Comparison of ENCODE assay signal across 28 cellular contexts in genomic region chr11:46421257-46421880, GRCh38. TPM values are rescaled to one million over a fixed set of nuclear protein-coding genes. Genes with fewer than 3 reads are reported as not detected.
DNase-seq lines count a peak whose midpoint lies in the region; FAIRE-seq and TF ChIP-seq lines count a peak whose summit lies in the region.
"Had no signal": no experiment of that assay in that cellular context is flagged by ENCODE, and none has a peak within 500 bp of the region (broad histone marks: within the 10 kb centered on the region; RNA-seq: fewer than 3 reads in every experiment).

No MANE protein-coding gene starts in this region.

- H3K9me3 ChIP-seq in mesenchymal stem cell (ENCODE audit: control insufficient read depth, low read length) (no peaks in the 10 kb centered on the region), suprapubic skin (no peaks in the 10 kb centered on the region)
- H3K9me3 ChIP-seq: adrenal gland; BLaER1 treated with 17β-estradiol and CSF1 and Interleukin-3, amounts not matched to agents 10 nM and 100 nM; tibial nerve had no signal

- H3K4me1 ChIP-seq in mesenchymal stem cell (ENCODE audit: control insufficient read depth, insufficient read depth, low read depth, low read length) (no peaks in the 10 kb centered on the region), suprapubic skin (no peaks in the 10 kb centered on the region)
- H3K4me1 ChIP-seq: adrenal gland; BLaER1 treated with 17β-estradiol and CSF1 and Interleukin-3, amounts not matched to agents 10 nM and 100 nM; tibial nerve had no signal

- H3K27ac ChIP-seq in mesenchymal stem cell (ENCODE audit: low read length, poor library complexity, severe bottlenecking) (no peak overlapping the region), suprapubic skin (no peak overlapping the region)
- H3K27ac ChIP-seq: adrenal gland; BLaER1 treated with 17β-estradiol and CSF1 and Interleukin-3, amounts not matched to agents 10 nM and 100 nM; brain microvascular endothelial cell; RWPE1; tibial nerve had no signal

- H2BK12ac ChIP-seq in mesenchymal stem cell (ENCODE audit: low read length in 2 of 2) = no peak overlapping the region

- H2BK120ac ChIP-seq in mesenchymal stem cell (ENCODE audit: low read depth, low read length) = no peak overlapping the region

- H3K14ac ChIP-seq in mesenchymal stem cell (ENCODE audit: low read length in 2 of 2) = no peak overlapping the region

- no peak overlapping the region for H2AFZ ChIP-seq in mesenchymal stem cell (ENCODE audit: low read depth, low read length)

- no peak for TF ChIP-seq EP300 in suprapubic skin (IDR thresholded peaks at IDR 0.05)

- DNase-seq in D721Med (ENCODE audit: insufficient read length, low spot score) (peak; percentile 46), G401 (ENCODE audit: low spot score) (peak; percentile 49), bronchial epithelial cell (ENCODE audit: low read depth) (no peak), mesenchymal stem cell (no peak), suprapubic skin (ENCODE audit: low spot score in 2 of 2) (no peak), NCI-H146 (lab: John Stamatoyannopoulos, UW) (no peak), SKM-1 (lab: John Stamatoyannopoulos, UW; ENCODE audit: unreplicated experiment) (no peak)
- DNase-seq: activated CD4-positive, alpha-beta memory T cell treated with anti-CD3 and anti-CD28 coated beads, Interleukin-2, amount 10 ng/mL, durations not matched to agents 7 days and 5 days; activated CD4-positive, alpha-beta T cell treated with anti-CD3 and anti-CD28 coated beads for 1 hour; activated naive CD4-positive, alpha-beta T cell treated with anti-CD3 and anti-CD28 coated beads, Interleukin-2, amount 10 ng/mL, durations not matched to agents 7 days and 5 days; brain microvascular endothelial cell; COR-L47; effector CD8-positive, alpha-beta T cell; HFFc6; IMR-90; NCI-H1694; NCI-H446 treated with DMSO at 0.1 percent for 48 hours; OCI-M1; posterior cingulate gyrus; stimulated activated CD4-positive, alpha-beta T cell treated with anti-CD3 and anti-CD28 coated beads, Interleukin-4, amount 100 ng/mL, for 4 hours; T-helper 2 cell had no signal

- 97% methylated on average over 8 of the region's 8 CpGs for WGBS in mesenchymal stem cell
- 95% methylated on average over 8 of the region's 8 CpGs for WGBS in suprapubic skin

- in situ Hi-C loops in G401 (cut with HindIII; ENCODE audit: low sequenced_read_pairs) = no loop called here

- no peaks in the 10 kb centered on the region for H3K36me3 ChIP-seq in bronchial epithelial cell (ENCODE audit: control insufficient read depth, insufficient read depth, low read length)
- peaks cover 27 to 53% of the 10 kb centered on the region in 2 experiments for H3K36me3 ChIP-seq in mesenchymal stem cell (ENCODE audit: control insufficient read depth in 1 of 2, insufficient read depth in 2 of 2, low read depth in 1 of 2, low read length in 2 of 2)
- peaks cover 35% of the 10 kb centered on the region for H3K36me3 ChIP-seq in suprapubic skin
- H3K36me3 ChIP-seq: brain microvascular endothelial cell had no signal

- no peak overlapping the region for H3K4me2 ChIP-seq in mesenchymal stem cell (ENCODE audit: low read length, poor library complexity, severe bottlenecking)
- H3K4me2 ChIP-seq: BLaER1 treated with 17β-estradiol and CSF1 and Interleukin-3, amounts not matched to agents 10 nM and 100 nM had no signal

- H2BK5ac ChIP-seq in mesenchymal stem cell (ENCODE audit: low read depth, low read length, poor library complexity, severe bottlenecking) = no peak overlapping the region

- TF ChIP-seq CTCF in D721Med (IDR thresholded peaks at IDR 0.05; ENCODE audit: insufficient read depth, missing control alignments) (no peak), bronchial epithelial cell (IDR thresholded peaks at IDR 0.05; ENCODE audit: insufficient read depth, low read length, severe bottlenecking) (no peak), suprapubic skin (IDR thresholded peaks at IDR 0.05) (no peak)

- TF ChIP-seq POLR2A in suprapubic skin (IDR thresholded peaks at IDR 0.05) = no peak

- H3K18ac ChIP-seq in mesenchymal stem cell (ENCODE audit: low read depth in 1 of 2, low read length in 2 of 2) = no peak overlapping the region

- no peak overlapping the region for H2AK5ac ChIP-seq in mesenchymal stem cell (ENCODE audit: low read length, severe bottlenecking)

- no peak overlapping the region for H4K91ac ChIP-seq in mesenchymal stem cell (ENCODE audit: low read length)

- no peak overlapping the region for H3K23ac ChIP-seq in mesenchymal stem cell (ENCODE audit: low read length in 2 of 2)

- H3K79me1 ChIP-seq in mesenchymal stem cell (replicated peaks; ENCODE audit: low read length, poor library complexity, severe bottlenecking) = peaks cover 8% of the 10 kb centered on the region

- H3K4ac ChIP-seq in mesenchymal stem cell (ENCODE audit: low read depth in 1 of 2, low read length in 2 of 2) = no peak overlapping the region

- no peak overlapping the region for H3K9ac ChIP-seq in mesenchymal stem cell (ENCODE audit: low read length)
- H3K9ac ChIP-seq: BLaER1 treated with 17β-estradiol and CSF1 and Interleukin-3, amounts not matched to agents 10 nM and 100 nM had no signal

- no peaks in the 10 kb centered on the region for H3K27me3 ChIP-seq in bronchial epithelial cell (ENCODE audit: control insufficient read depth, insufficient read depth, low read length)
- no peaks in the 10 kb centered on the region for H3K27me3 ChIP-seq in mesenchymal stem cell (ENCODE audit: control insufficient read depth in 1 of 2, insufficient read depth in 1 of 2, low read length in 2 of 2)
- no peaks in the 10 kb centered on the region for H3K27me3 ChIP-seq in suprapubic skin
- H3K27me3 ChIP-seq: adrenal gland; BLaER1 treated with 17β-estradiol and CSF1 and Interleukin-3, amounts not matched to agents 10 nM and 100 nM; brain microvascular endothelial cell; tibial nerve had no signal

- peak; percentile 87 for FAIRE-seq in D721Med (lab: Jason Lieb, UNC)
- FAIRE-seq in bronchial epithelial cell (lab: Jason Lieb, UNC) = peak; percentile 7
- FAIRE-seq: colon, islet of Langerhans had no signal

- H3K4me3 ChIP-seq in bronchial epithelial cell (ENCODE audit: low read depth, low read length) (no peak overlapping the region), mesenchymal stem cell (ENCODE audit: insufficient read depth in 1 of 2, low read depth in 1 of 2, low read length in 2 of 2) (no peak overlapping the region), suprapubic skin (no peak overlapping the region)
- H3K4me3 ChIP-seq: adrenal gland; BLaER1 treated with 17β-estradiol and CSF1 and Interleukin-3, amounts not matched to agents 10 nM and 100 nM; tibial nerve had no signal

- no peak overlapping the region for H2BK15ac ChIP-seq in mesenchymal stem cell (ENCODE audit: low read depth, poor library complexity, severe bottlenecking)

- peak overlapping the region; percentile 14 for H4K8ac ChIP-seq in mesenchymal stem cell (ENCODE audit: low read length)

RNA-seq across cellular contexts. Expression of gene CHRM4, which starts 29.8 kb away (rescaled TPM):
- 0.55 and 5.2 TPM in 2 replicates for total RNA-seq in G401 (2014; rRNA removed; shearing (Covaris generic))
- total RNA-seq in bronchial epithelial cell (not detected in 2 replicates), suprapubic skin (1 to 10 TPM in 3 of 4 donors, under 1 TPM in 1; 0.80 to 3.0 (median 2.6) TPM)
- polyA plus RNA-seq in mesenchymal stem cell (2013, experiment 1 of 2) = 0.08 TPM
- polyA plus RNA-seq in mesenchymal stem cell (2013, experiment 2 of 2) = 0.07 TPM
- total RNA-seq: HFFc6 had no signal
- polyA plus RNA-seq: liver had no signal

RNA-seq across cellular contexts. Expression of gene MDK, which starts 39.9 kb away (rescaled TPM):
- 612 and 634 TPM in 2 replicates for total RNA-seq in G401 (2014; rRNA removed; shearing (Covaris generic))
- total RNA-seq in bronchial epithelial cell = 10.2 and 11.6 TPM in 2 replicates
- 777 TPM for polyA plus RNA-seq in mesenchymal stem cell (2013, experiment 1 of 2)
- 775 TPM for polyA plus RNA-seq in mesenchymal stem cell (2013, experiment 2 of 2)
- 10 to 100 TPM in 3 of 4 donors, 1 to 10 TPM in 1; 9.1 to 22.6 (median 13.9) TPM for total RNA-seq in suprapubic skin

Comparison
In these comparisons a context has a peak if more than half of its experiments do, and no peak if none do; other contexts are left out.
1. DNase-seq: peak in D721Med (single experiment) and G401 (single experiment); none in bronchial epithelial cell (single experiment), mesenchymal stem cell (single experiment), suprapubic skin (0 of 2), NCI-H146 (single experiment) and SKM-1 (single experiment).
2. RNA of gene MDK, which starts 39.9 kb away (total RNA-seq): 612 to 634 TPM in G401; 9.1 to 22.6 TPM in suprapubic skin and 10.2 to 11.6 TPM in bronchial epithelial cell; every median in the first group is over 10 times any median in the second.